ENCODE assay signal across 31 cellular contexts in the genomic region with DNA sequence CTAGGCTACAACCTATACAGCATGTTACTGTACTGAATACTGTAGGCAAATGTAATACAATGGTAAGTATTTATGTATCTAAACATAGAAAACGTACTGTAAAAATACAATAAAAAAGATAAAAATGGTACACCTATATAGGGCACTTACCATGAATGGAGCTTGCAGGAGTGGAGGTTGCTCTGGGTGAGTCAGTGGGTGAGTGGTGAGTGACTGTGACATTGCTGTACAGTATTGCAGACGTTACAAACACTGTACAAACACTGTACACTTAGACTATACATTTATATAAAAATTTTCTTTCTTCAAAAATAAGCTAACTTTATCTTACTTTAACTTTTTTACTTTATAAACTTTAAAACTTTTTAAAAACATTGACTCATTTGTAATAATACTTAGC.
"Had no signal": no experiment of that assay in that cellular context is flagged by ENCODE, and none has a peak within 500 bp of the region (broad histone marks: within the 10 kb centered on the region; RNA-seq: fewer than 3 reads in every experiment).

No MANE protein-coding gene starts in this region.

- H3K9me3 ChIP-seq: colonic mucosa had no signal

- H3K4me1 Mint-ChIP-seq: activated CD4-positive, alpha-beta memory T cell treated with anti-CD3 and anti-CD28 coated beads, Interleukin-2, amount 10 ng/mL, durations not matched to agents 7 days and 5 days; activated CD4-positive, alpha-beta T cell treated with anti-CD3 and anti-CD28 coated beads, Interleukin-2, amount 10 ng/mL, durations not matched to agents 7 days and 5 days; T-helper 17 cell had no signal

- H3K27ac ChIP-seq: body of pancreas, cardiac muscle cell, colonic mucosa, esophagus muscularis mucosa, gastroesophageal sphincter, heart right ventricle had no signal

- DNase-seq: activated CD4-positive, alpha-beta memory T cell treated with anti-CD3 and anti-CD28 coated beads, Interleukin-2, amount 10 ng/mL, durations not matched to agents 7 days and 5 days; activated CD4-positive, alpha-beta T cell treated with anti-CD3 and anti-CD28 coated beads for 4 hours; activated CD4-positive, alpha-beta T cell treated with anti-CD3 and anti-CD28 coated beads, Interleukin-2, amount 10 ng/mL, durations not matched to agents 7 days and 5 days; activated CD4-positive, alpha-beta T cell treated with anti-CD3 and anti-CD28 coated beads, Interleukin-2, amount 50 U/mL, for 4 hours; activated CD4-positive, CD25-positive, alpha-beta regulatory T cell; activated CD4-positive, CD25-positive, alpha-beta regulatory T cell treated with anti-CD3 and anti-CD28 coated beads, Interleukin-2, amount 50 U/mL, for 72 hours; activated CD8-positive, alpha-beta memory T cell treated with anti-CD3 and anti-CD28 coated beads, Interleukin-2, amount 50 U/mL, for 48 hours; activated gamma-delta T cell; activated naive CD4-positive, alpha-beta T cell; activated naive CD4-positive, alpha-beta T cell treated with anti-CD3 and anti-CD28 coated beads, Interleukin-2, amount 50 U/mL, for 16 hours; activated T-cell treated with anti-CD3 and anti-CD28 coated beads for 4 hours; activated T-cell treated with anti-CD3 and anti-CD28 coated beads, Interleukin-2, amount 50 U/mL, for 24 hours; activated T-cell treated with anti-CD3 and anti-CD28 coated beads, Interleukin-2, amount 50 U/mL, for 72 hours; amniotic stem cell; anterior cingulate cortex; body of pancreas; central memory CD4-positive, alpha-beta T cell; cerebellar nuclear complex; colonic mucosa; effector CD8-positive, alpha-beta T cell; erythroblast; foreskin melanocyte; heart right ventricle; T-helper 1 cell; T-helper 17 cell; T1000 had no signal

- H3K4me1 ChIP-seq: body of pancreas, colonic mucosa, esophagus muscularis mucosa, gastroesophageal sphincter, heart right ventricle had no signal

- H3K27ac Mint-ChIP-seq: activated CD4-positive, alpha-beta memory T cell treated with anti-CD3 and anti-CD28 coated beads, Interleukin-2, amount 10 ng/mL, durations not matched to agents 7 days and 5 days; activated CD4-positive, alpha-beta T cell treated with anti-CD3 and anti-CD28 coated beads, Interleukin-2, amount 10 ng/mL, durations not matched to agents 7 days and 5 days; activated naive CD8-positive, alpha-beta T cell; activated T-cell treated with anti-CD3 and anti-CD28 coated beads, Interleukin-2, amount 50 U/mL, for 24 hours; activated T-cell treated with anti-CD3 and anti-CD28 coated beads, Interleukin-2, amount 50 U/mL, for 72 hours; T-helper 17 cell; T-helper 2 cell treated with Interferon-gamma antibody and Interleukin-4, amounts not matched to agents 5 μg/mL and 100 μg/mL, for 36 hours had no signal

- H3K4me3 Mint-ChIP-seq: activated CD4-positive, alpha-beta memory T cell treated with anti-CD3 and anti-CD28 coated beads, Interleukin-2, amount 10 ng/mL, durations not matched to agents 7 days and 5 days; activated CD4-positive, alpha-beta T cell treated with anti-CD3 and anti-CD28 coated beads, Interleukin-2, amount 10 ng/mL, durations not matched to agents 7 days and 5 days; activated naive CD8-positive, alpha-beta T cell; activated T-cell treated with anti-CD3 and anti-CD28 coated beads, Interleukin-2, amount 50 U/mL, for 24 hours; activated T-cell treated with anti-CD3 and anti-CD28 coated beads, Interleukin-2, amount 50 U/mL, for 72 hours; T-helper 17 cell; T-helper 2 cell treated with Interferon-gamma antibody and Interleukin-4, amounts not matched to agents 5 μg/mL and 100 μg/mL, for 36 hours had no signal

- H3K27me3 Mint-ChIP-seq: activated CD4-positive, alpha-beta memory T cell treated with anti-CD3 and anti-CD28 coated beads, Interleukin-2, amount 10 ng/mL, durations not matched to agents 7 days and 5 days; activated CD4-positive, alpha-beta T cell treated with anti-CD3 and anti-CD28 coated beads, Interleukin-2, amount 10 ng/mL, durations not matched to agents 7 days and 5 days; activated naive CD8-positive, alpha-beta T cell; activated T-cell treated with anti-CD3 and anti-CD28 coated beads, Interleukin-2, amount 50 U/mL, for 24 hours; T-helper 17 cell had no signal

- H3K4me3 ChIP-seq: body of pancreas, cardiac muscle cell, colonic mucosa, esophagus muscularis mucosa, gastroesophageal sphincter, heart right ventricle had no signal

- H3K36me3 ChIP-seq: cardiac muscle cell, colonic mucosa, esophagus muscularis mucosa, gastroesophageal sphincter, heart right ventricle had no signal

- H3K27me3 ChIP-seq: body of pancreas, cardiac muscle cell, colonic mucosa, esophagus muscularis mucosa, gastroesophageal sphincter, heart right ventricle had no signal
